Comparison of ENCODE assay signal across 10 cellular contexts in the genomic region with DNA sequence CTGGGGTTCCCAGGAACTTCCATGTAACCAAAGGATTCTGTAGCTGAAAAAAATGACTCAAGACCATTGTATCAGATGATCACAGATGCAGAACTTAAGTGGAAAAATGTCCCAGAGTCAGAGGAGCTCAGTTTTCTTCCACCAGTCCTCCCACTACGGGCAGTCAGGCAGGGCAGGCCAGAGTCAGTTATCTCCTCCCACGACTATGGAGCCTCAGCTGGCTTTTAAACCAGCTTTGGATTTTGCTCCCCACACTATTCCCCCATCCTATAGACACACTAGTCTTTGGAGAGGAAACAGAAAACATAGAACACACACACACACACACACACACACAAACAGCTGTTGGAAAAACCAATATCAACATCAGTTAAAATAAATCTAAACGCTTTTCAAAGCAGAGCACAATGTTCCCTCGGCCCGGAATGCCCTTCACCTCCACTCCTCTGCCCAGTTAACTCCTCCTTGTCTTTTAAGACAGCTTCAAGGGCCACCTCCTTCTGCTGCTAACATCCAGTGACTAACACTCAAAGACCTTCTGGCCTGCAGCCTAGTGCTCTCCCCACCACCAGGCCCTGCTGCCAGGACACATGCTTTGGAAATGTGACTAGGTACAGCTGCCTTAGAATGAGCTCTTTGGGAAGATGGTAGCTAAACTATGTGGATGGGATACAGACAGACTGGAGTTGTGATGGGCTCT. TPM values are rescaled to one million over a fixed set of nuclear protein-coding genes. Genes with fewer than 3 reads are reported as not detected.
DNase-seq lines count a peak whose midpoint lies in the region; ATAC-seq, FAIRE-seq and TF ChIP-seq lines count a peak whose summit lies in the region.
"Had no signal": no experiment of that assay in that cellular context is flagged by ENCODE, and none has a peak within 500 bp of the region (broad histone marks: within the 10 kb centered on the region; RNA-seq: fewer than 3 reads in every experiment).

No MANE protein-coding gene starts in this region.

- no peak overlapping the region for H3K4me3 ChIP-seq in astrocyte (ENCODE audit: insufficient read depth, low read depth, low read length)
- H3K4me3 ChIP-seq in right cardiac atrium (ENCODE audit: low read length), result no peak overlapping the region
- H3K4me3 ChIP-seq in small intestine (ENCODE audit: low read depth in 1 of 2, low read length in 2 of 2), result no peak overlapping the region

- no peaks in the 10 kb centered on the region for H3K27me3 Mint-ChIP-seq in astrocyte (ENCODE audit: low read depth, unreplicated experiment)

- H3K36me3 Mint-ChIP-seq in astrocyte (ENCODE audit: low read depth, unreplicated experiment), result peaks cover 27% of the 10 kb centered on the region
- H3K36me3 Mint-ChIP-seq in stimulated activated effector memory CD8-positive, alpha-beta T cell treated with anti-CD3 and anti-CD28 coated beads, Interleukin-12 subunit alpha, Interleukin-12 subunit beta, amount 100 ng/mL, for 72 hours, result peaks cover 94% of the 10 kb centered on the region

- TF ChIP-seq CTCF in astrocyte (IDR thresholded peaks at IDR 0.05; ENCODE audit: insufficient read depth, low read depth, low read length) (no peak), GM20000 (IDR thresholded peaks at IDR 0.05; ENCODE audit: extremely low read depth, missing control alignments) (no peak)

- H3K4me1 ChIP-seq in astrocyte (ENCODE audit: insufficient read depth, low read length), result peaks cover 54% of the 10 kb centered on the region
- H3K4me1 ChIP-seq in right cardiac atrium (ENCODE audit: control insufficient read depth, insufficient read depth, low read length), result peaks cover 9% of the 10 kb centered on the region
- H3K4me1 ChIP-seq in small intestine (ENCODE audit: control insufficient read depth in 2 of 2, insufficient read depth in 1 of 2, low read depth in 1 of 2, low read length in 1 of 2), result peaks cover 0 to 6% of the 10 kb centered on the region in 2 donors

- peak overlapping the region; percentile 68 for H3K4me2 ChIP-seq in astrocyte (ENCODE audit: low read length)

- H3K4me3 Mint-ChIP-seq in astrocyte (ENCODE audit: unreplicated experiment), result no peak overlapping the region
- no peak overlapping the region for H3K4me3 Mint-ChIP-seq in stimulated activated effector memory CD8-positive, alpha-beta T cell treated with anti-CD3 and anti-CD28 coated beads, Interleukin-12 subunit alpha, Interleukin-12 subunit beta, amount 100 ng/mL, for 72 hours

- peak overlapping the region; percentile 93 for H3K27ac ChIP-seq in astrocyte (ENCODE audit: low read depth, low read length)
- peak overlapping the region; percentile 89 for H3K27ac ChIP-seq in right cardiac atrium (ENCODE audit: low read length)
- peak overlapping the region in 1 of 2 donors; percentile 79 for H3K27ac ChIP-seq in small intestine (ENCODE audit: low read depth in 1 of 2, low read length in 1 of 2)

- FAIRE-seq in astrocyte (lab: Jason Lieb, UNC), result peak; percentile 94
- no peak for FAIRE-seq in small intestine (lab: Jason Lieb, UNC)
- FAIRE-seq: endothelial cell of umbilical vein had no signal

- WGBS in right cardiac atrium, result 28% methylated on average over 5 of the region's 5 CpGs
- whole genome bisulfite sequencing in small intestine, 3 donors, result 55 to 75% (median 64%) methylated on average over 5 of the region's 5 CpGs

- peaks cover 63% of the 10 kb centered on the region for H3K4me1 Mint-ChIP-seq in astrocyte (ENCODE audit: low read depth, unreplicated experiment)
- H3K4me1 Mint-ChIP-seq in stimulated activated effector memory CD8-positive, alpha-beta T cell treated with anti-CD3 and anti-CD28 coated beads, Interleukin-12 subunit alpha, Interleukin-12 subunit beta, amount 100 ng/mL, for 72 hours, result peaks cover 48% of the 10 kb centered on the region

- H4K20me1 ChIP-seq in astrocyte (ENCODE audit: insufficient read depth, low read length), result peaks cover 56% of the 10 kb centered on the region

- H3K27me3 ChIP-seq in astrocyte (ENCODE audit: insufficient read depth, low read length) (no peaks in the 10 kb centered on the region), right cardiac atrium (ENCODE audit: control insufficient read depth, insufficient read depth) (no peaks in the 10 kb centered on the region), small intestine (ENCODE audit: control insufficient read depth in 2 of 2, insufficient read depth in 2 of 2, low read length in 2 of 2) (no peaks in the 10 kb centered on the region)

- peak; percentile 26 for DNase-seq in HK-2 (ENCODE audit: unreplicated experiment)
- peak; percentile 96 for DNase-seq in astrocyte (ENCODE audit: low read depth)
- peak; percentile 78 to 85 (median 85) for DNase-seq in right cardiac atrium
- DNase-seq in stimulated activated effector memory CD8-positive, alpha-beta T cell treated with anti-CD3 and anti-CD28 coated beads, Interleukin-12 subunit alpha, Interleukin-12 subunit beta, amount 100 ng/mL, for 72 hours (ENCODE audit: low spot score in 2 of 2), result no peak
- DNase-seq in small intestine, result no peak
- DNase-seq in GM20000 (ENCODE audit: low spot score), result no peak
- DNase-seq: T-helper 9 cell had no signal

- H3K36me3 ChIP-seq in astrocyte (ENCODE audit: insufficient read depth, low read length) (peaks cover 55% of the 10 kb centered on the region), small intestine (ENCODE audit: control insufficient read depth in 2 of 2, insufficient read depth in 2 of 2, low read length in 2 of 2) (no peaks in the 10 kb centered on the region)

- H3K9ac ChIP-seq in astrocyte (ENCODE audit: low read length), result peak overlapping the region; percentile 78

- peak; percentile 77 to 80 for ATAC-seq in right cardiac atrium
- ATAC-seq in stimulated activated effector memory CD8-positive, alpha-beta T cell treated with anti-CD3 and anti-CD28 coated beads, Interleukin-12 subunit alpha, Interleukin-12 subunit beta, amount 100 ng/mL, for 72 hours, result no peak
- no peak for ATAC-seq in HG03469 (IDR thresholded peaks at IDR 0.05; ENCODE audit: unreplicated experiment)
- no peak for ATAC-seq in HG02970 (IDR thresholded peaks at IDR 0.05; ENCODE audit: low FRiP score, unreplicated experiment)

- H3K9me3 ChIP-seq in astrocyte (ENCODE audit: insufficient read depth, low read depth, low read length) (no peaks in the 10 kb centered on the region), right cardiac atrium (ENCODE audit: control insufficient read depth, low read length) (no peaks in the 10 kb centered on the region), small intestine (ENCODE audit: control insufficient read depth, low read depth) (no peaks in the 10 kb centered on the region)

- H2AFZ ChIP-seq in astrocyte (ENCODE audit: low read depth, low read length), result no peak overlapping the region

- no peaks in the 10 kb centered on the region for H3K9me3 Mint-ChIP-seq in astrocyte (ENCODE audit: unreplicated experiment)
- no peaks in the 10 kb centered on the region for H3K9me3 Mint-ChIP-seq in stimulated activated effector memory CD8-positive, alpha-beta T cell treated with anti-CD3 and anti-CD28 coated beads, Interleukin-12 subunit alpha, Interleukin-12 subunit beta, amount 100 ng/mL, for 72 hours

- peak overlapping the region; percentile 89 for H3K27ac Mint-ChIP-seq in astrocyte (ENCODE audit: unreplicated experiment)
- H3K27ac Mint-ChIP-seq in stimulated activated effector memory CD8-positive, alpha-beta T cell treated with anti-CD3 and anti-CD28 coated beads, Interleukin-12 subunit alpha, Interleukin-12 subunit beta, amount 100 ng/mL, for 72 hours, result peak overlapping the region; percentile 33

- intact Hi-C loops in right cardiac atrium (cut with DNase I), result loop anchor here in 1 of 4 donors (10.0 kb wide), 1 partner anchor 58 kb away; the partner anchor contains the start of gene ADAM19

- peaks cover 58% of the 10 kb centered on the region for H3K79me2 ChIP-seq in astrocyte (ENCODE audit: insufficient read depth, low read length)

RNA-seq across cellular contexts. Expression of gene NIPAL4, which starts 56.8 kb away (rescaled TPM):
- total RNA-seq in astrocyte, result 7.1 and 10.8 TPM in 2 replicates
- total RNA-seq in right cardiac atrium, result 1 to 10 TPM in 1 of 4 donors, under 1 TPM in 3; 0.23 to 1.0 (median 0.49) TPM
- 0.16 TPM for polyA plus RNA-seq in right cardiac atrium
- polyA plus RNA-seq in small intestine, result under 1 TPM in 1 of 3 donors, not detected in 2; 0.10 TPM
- total RNA-seq: endothelial cell of umbilical vein had no signal
- polyA plus RNA-seq: endothelial cell of umbilical vein had no signal

RNA-seq across cellular contexts. Expression of gene ADAM19, which starts 58.8 kb away (rescaled TPM):
- total RNA-seq in astrocyte (316 and 332 TPM in 2 replicates), right cardiac atrium (10 to 100 TPM; 21.7 to 60.2 (median 24.5) TPM)
- polyA plus RNA-seq in right cardiac atrium (10.5 TPM), small intestine (1 to 10 TPM in 1 of 3 donors, under 1 TPM in 2; 0.67 to 3.6 (median 0.81) TPM)

Comparison
In these comparisons a context has a peak if more than half of its experiments do, and no peak if none do; other contexts are left out.
1. DNase-seq: peak in HK-2 (single experiment), astrocyte (single experiment) and right cardiac atrium (3 of 3); none in stimulated activated effector memory CD8-positive, alpha-beta T cell treated with anti-CD3 and anti-CD28 coated beads, Interleukin-12 subunit alpha, Interleukin-12 subunit beta, amount 100 ng/mL, for 72 hours (0 of 2), small intestine (single experiment) and GM20000 (single experiment).
2. ATAC-seq: peak in right cardiac atrium (2 of 2); none in stimulated activated effector memory CD8-positive, alpha-beta T cell treated with anti-CD3 and anti-CD28 coated beads, Interleukin-12 subunit alpha, Interleukin-12 subunit beta, amount 100 ng/mL, for 72 hours (single experiment), HG03469 (single experiment) and HG02970 (single experiment).